ENCODE assay signal across 17 cellular contexts in genomic region chr17:74385201-74385600, GRCh38. TPM values are rescaled to one million over a fixed set of nuclear protein-coding genes. Genes with fewer than 3 reads are reported as not detected.
A peak's percentile ranks its signal among the peaks of the same experiment; 100 is the strongest.
DNase-seq lines count a peak whose midpoint lies in the region; ATAC-seq and TF ChIP-seq lines count a peak whose summit lies in the region.
"Had no signal": no experiment of that assay in that cellular context is flagged by ENCODE, and none has a peak within 500 bp of the region (broad histone marks: within the 10 kb centered on the region; RNA-seq: fewer than 3 reads in every experiment).

No MANE protein-coding gene starts in this region.

- no peak for TF ChIP-seq CTCF in GM10266 (IDR thresholded peaks at IDR 0.05; ENCODE audit: control insufficient read depth, insufficient read depth, low read depth, missing control alignments)

- H3K27me3 Mint-ChIP-seq in central memory CD8-positive, alpha-beta T cell, result no peaks in the 10 kb centered on the region

- intact Hi-C loops in Right ventricle myocardium superior (cut with DNase I) (no loop called here), left cardiac atrium (cut with DNase I) (loop anchor here in 1 of 2 donors (5.0 kb wide), 1 partner anchor 42 kb away; no protein-coding TSS in a partner anchor)

- DNase-seq in Right ventricle myocardium superior (peak; percentile 1), left cardiac atrium (no peak), DMS53 treated with DMSO at 0.1 percent for 48 hours (lab: John Stamatoyannopoulos, UW; ENCODE audit: unreplicated experiment) (peak; percentile 61), NCI-H345 (lab: John Stamatoyannopoulos, UW) (no peak), GM10266 (ENCODE audit: extremely low spot score) (no peak)
- no peak for DNase-seq in central memory CD8-positive, alpha-beta T cell (ENCODE audit: low spot score in 2 of 2)
- DNase-seq: C1 segment of cervical spinal cord; Calu3; CD4-positive, alpha-beta memory T cell; COR-L47; DMS79; EL; GF-D8; GOT3; HFFc6 had no signal

- ATAC-seq in Right ventricle myocardium superior (ENCODE audit: poor library complexity), result no peak
- no peak for ATAC-seq in left cardiac atrium
- no peak for ATAC-seq in central memory CD8-positive, alpha-beta T cell (replicated peaks; ENCODE audit: extremely low read depth, poor library complexity, severe bottlenecking)

- H3K36me3 Mint-ChIP-seq in central memory CD8-positive, alpha-beta T cell (ENCODE audit: insufficient read depth), result peaks cover 2% of the 10 kb centered on the region
- H3K36me3 Mint-ChIP-seq: CD4-positive, alpha-beta memory T cell had no signal

- no peak overlapping the region for H3K4me3 Mint-ChIP-seq in central memory CD8-positive, alpha-beta T cell
- H3K4me3 Mint-ChIP-seq: CD4-positive, alpha-beta memory T cell; HFFc6 had no signal

- peak overlapping the region; percentile 24 for H3K27ac Mint-ChIP-seq in central memory CD8-positive, alpha-beta T cell (ENCODE audit: low read depth)
- H3K27ac Mint-ChIP-seq: CD4-positive, alpha-beta memory T cell; HFFc6 had no signal

- no peaks in the 10 kb centered on the region for H3K9me3 Mint-ChIP-seq in central memory CD8-positive, alpha-beta T cell

- H3K4me1 Mint-ChIP-seq in central memory CD8-positive, alpha-beta T cell, result peaks cover 3% of the 10 kb centered on the region

RNA-seq across cellular contexts. Expression of gene GPR142, which starts 17.9 kb away (rescaled TPM):
- not detected for total RNA-seq in Right ventricle myocardium superior
- under 1 TPM in 1 of 2 donors, not detected in 1; 0.15 TPM for total RNA-seq in left cardiac atrium
- total RNA-seq: A172; Calu3; CD4-positive, alpha-beta memory T cell; HFFc6 had no signal

RNA-seq across cellular contexts. Expression of gene BTBD17, which starts 23.5 kb away (rescaled TPM):
- not detected for total RNA-seq in Right ventricle myocardium superior
- not detected for total RNA-seq in left cardiac atrium
- total RNA-seq: A172; Calu3; CD4-positive, alpha-beta memory T cell; HFFc6 had no signal

RNA-seq across cellular contexts. Expression of gene GPRC5C, which starts 46.7 kb away (rescaled TPM):
- total RNA-seq in Right ventricle myocardium superior, result 30.5 TPM
- 10 to 100 TPM; 24.2 to 25.9 TPM for total RNA-seq in left cardiac atrium
- total RNA-seq: A673; CD4-positive, alpha-beta memory T cell; HFFc6 had no signal

RNA-seq across cellular contexts. Expression of gene KIF19, which starts 59.2 kb away (rescaled TPM):
- total RNA-seq in Right ventricle myocardium superior (0.22 TPM), left cardiac atrium (1 to 10 TPM in 1 of 2 donors, under 1 TPM in 1; 0.62 to 1.6 TPM)
- total RNA-seq: A172, A673, Calu3, HFFc6 had no signal

Comparison
In these comparisons a context has a peak if more than half of its experiments do, and no peak if none do; other contexts are left out.
1. DNase-seq: peak in Right ventricle myocardium superior (single experiment) and DMS53 treated with DMSO at 0.1 percent for 48 hours (single experiment); none in left cardiac atrium (single experiment), central memory CD8-positive, alpha-beta T cell (0 of 2), NCI-H345 (single experiment) and GM10266 (single experiment).